Comparison of ENCODE assay signal across 23 cellular contexts in the genomic region with DNA sequence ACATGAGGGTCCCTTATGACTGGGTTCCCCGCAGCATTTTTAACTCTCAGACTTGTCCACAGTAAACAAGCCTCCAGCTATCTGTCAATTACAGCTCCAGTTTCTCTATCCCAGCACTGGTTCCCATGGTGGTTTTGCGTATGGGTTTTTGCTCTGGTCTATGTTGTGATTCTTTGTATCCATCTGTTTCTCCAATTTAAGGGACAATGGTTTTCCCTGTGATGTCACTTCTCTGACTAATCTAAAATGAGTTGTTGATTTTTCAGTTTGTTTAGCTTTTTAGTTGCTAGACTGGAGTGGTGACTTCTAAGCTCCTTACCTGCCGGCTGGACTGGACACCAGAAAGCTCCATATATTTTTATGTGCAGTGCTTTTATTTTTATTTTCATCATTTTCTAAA.
"Had no signal": no experiment of that assay in that cellular context is flagged by ENCODE, and none has a peak within 500 bp of the region (broad histone marks: within the 10 kb centered on the region; RNA-seq: fewer than 3 reads in every experiment).

No MANE protein-coding gene starts in this region.

- H3K27me3 ChIP-seq: foreskin keratinocyte, left lung, sigmoid colon, upper lobe of left lung had no signal

- H3K4me3 Mint-ChIP-seq: activated B cell treated with CpG ODN at 0.5 μM for 24 hours; activated CD4-positive, alpha-beta T cell treated with anti-CD3 and anti-CD28 coated beads for 36 hours; activated naive CD4-positive, alpha-beta T cell treated with anti-CD3 and anti-CD28 coated beads for 36 hours; activated naive CD8-positive, alpha-beta T cell treated with anti-CD3 and anti-CD28 coated beads, Interleukin-2, amount 10 ng/mL, durations not matched to agents 7 days and 5 days; activated T-cell treated with anti-CD3 and anti-CD28 coated beads, Interleukin-2, amount 50 U/mL, for 72 hours; naive thymus-derived CD4-positive, alpha-beta T cell; neural crest cell; T-cell; T-helper 2 cell treated with Interferon-gamma antibody and Interleukin-4, amounts not matched to agents 5 μg/mL and 100 μg/mL, for 36 hours had no signal

- H3K36me3 Mint-ChIP-seq: activated naive CD8-positive, alpha-beta T cell treated with anti-CD3 and anti-CD28 coated beads, Interleukin-2, amount 10 ng/mL, durations not matched to agents 7 days and 5 days; naive thymus-derived CD4-positive, alpha-beta T cell; T-cell had no signal

- H3K27ac Mint-ChIP-seq: activated B cell treated with CpG ODN at 0.5 μM for 24 hours; activated CD4-positive, alpha-beta T cell treated with anti-CD3 and anti-CD28 coated beads for 36 hours; activated naive CD4-positive, alpha-beta T cell treated with anti-CD3 and anti-CD28 coated beads for 36 hours; activated naive CD8-positive, alpha-beta T cell treated with anti-CD3 and anti-CD28 coated beads, Interleukin-2, amount 10 ng/mL, durations not matched to agents 7 days and 5 days; activated T-cell treated with anti-CD3 and anti-CD28 coated beads, Interleukin-2, amount 50 U/mL, for 72 hours; naive thymus-derived CD4-positive, alpha-beta T cell; T-cell; T-helper 2 cell treated with Interferon-gamma antibody and Interleukin-4, amounts not matched to agents 5 μg/mL and 100 μg/mL, for 36 hours had no signal

- DNase-seq: activated B cell treated with CpG ODN at 0.5 μM for 24 hours; activated CD4-positive, alpha-beta T cell treated with anti-CD3 and anti-CD28 coated beads for 36 hours; activated CD4-positive, alpha-beta T cell treated with anti-CD3 and anti-CD28 coated beads, Interleukin-2, amount 50 U/mL, for 48 hours; activated effector memory CD4-positive, alpha-beta T cell treated with Interleukin-2 at 50 U/mL for 16 hours; activated naive CD4-positive, alpha-beta T cell treated with anti-CD3 and anti-CD28 coated beads for 36 hours; activated naive CD8-positive, alpha-beta T cell treated with anti-CD3 and anti-CD28 coated beads, Interleukin-2, amount 10 ng/mL, durations not matched to agents 7 days and 5 days; activated T-cell treated with anti-CD3 and anti-CD28 coated beads, Interleukin-2, amount 50 U/mL, for 72 hours; amniotic stem cell; erythroblast; foreskin keratinocyte; kidney glomerular epithelial cell; left lung; naive thymus-derived CD4-positive, alpha-beta T cell; retina; sigmoid colon; stimulated activated CD4-positive, alpha-beta T cell treated with anti-CD3 and anti-CD28 coated beads, Interleukin-4, amount 100 ng/mL, for 24 hours; stimulated activated naive CD4-positive, alpha-beta T cell treated with Interleukin-2 at 50 U/mL for 16 hours; T-cell; upper lobe of left lung had no signal

- H3K4me1 ChIP-seq: left lung, sigmoid colon, upper lobe of left lung had no signal

- H3K9me3 Mint-ChIP-seq: activated B cell treated with CpG ODN at 0.5 μM for 24 hours had no signal

- H3K4me3 ChIP-seq: left lung, lung, sigmoid colon, thoracic aorta, upper lobe of left lung had no signal

- H3K4me1 Mint-ChIP-seq: activated B cell treated with CpG ODN at 0.5 μM for 24 hours; activated CD4-positive, alpha-beta T cell treated with anti-CD3 and anti-CD28 coated beads for 36 hours; activated naive CD8-positive, alpha-beta T cell treated with anti-CD3 and anti-CD28 coated beads, Interleukin-2, amount 10 ng/mL, durations not matched to agents 7 days and 5 days; naive thymus-derived CD4-positive, alpha-beta T cell; neural crest cell; T-cell had no signal

- H3K27ac ChIP-seq: foreskin keratinocyte, left lung, sigmoid colon, thoracic aorta, upper lobe of left lung had no signal

- H3K9me3 ChIP-seq: left lung, sigmoid colon, thoracic aorta, upper lobe of left lung had no signal

- H3K27me3 Mint-ChIP-seq: activated CD4-positive, alpha-beta T cell treated with anti-CD3 and anti-CD28 coated beads for 36 hours; activated naive CD8-positive, alpha-beta T cell treated with anti-CD3 and anti-CD28 coated beads, Interleukin-2, amount 10 ng/mL, durations not matched to agents 7 days and 5 days; T-cell had no signal

- H3K36me3 ChIP-seq: left lung, sigmoid colon, thoracic aorta, upper lobe of left lung had no signal
